19 cellular contexts compared by ENCODE assay signal in the genomic region with DNA sequence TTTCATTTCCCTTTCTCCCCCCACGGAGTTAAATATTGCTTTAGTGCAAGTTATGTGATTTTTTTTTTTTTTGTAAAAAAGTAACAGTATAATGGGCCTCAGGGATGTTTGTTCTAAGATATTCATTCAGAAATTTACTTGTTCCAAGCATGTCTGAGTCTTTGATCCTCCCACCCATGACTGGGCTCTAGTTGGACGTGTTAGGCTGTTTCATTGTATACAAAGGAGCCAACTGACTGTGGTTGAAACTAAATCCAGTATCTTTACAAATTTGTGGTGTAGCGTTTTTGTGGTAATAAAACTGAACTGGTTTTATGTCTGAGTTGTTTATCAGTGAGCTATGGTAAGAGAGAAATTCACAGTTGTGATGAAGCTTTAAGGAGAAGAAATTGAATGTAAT.
A peak's percentile ranks its signal among the peaks of the same experiment; 100 is the strongest.
DNase-seq lines count a peak whose midpoint lies in the region; ATAC-seq and TF ChIP-seq lines count a peak whose summit lies in the region.
"Had no signal": no experiment of that assay in that cellular context is flagged by ENCODE, and none has a peak within 500 bp of the region (broad histone marks: within the 10 kb centered on the region; RNA-seq: fewer than 3 reads in every experiment).

No MANE protein-coding gene starts in this region.

- no peaks in the 10 kb centered on the region for H3K9me3 ChIP-seq in GM23248 (ENCODE audit: low read depth)
- no peaks in the 10 kb centered on the region for H3K9me3 ChIP-seq in tibial nerve
- H3K9me3 ChIP-seq: esophagus squamous epithelium, lower lobe of right lung, pancreas, right lobe of liver, testis had no signal

- WGBS in GM23248 (ENCODE audit: low coverage in 1 of 2, low lambda C conversion rate in 2 of 2, missing lambda C conversion rate in 2 of 2), 2 experiments = 95 to 96% methylated on average over 3 of the region's 3 CpGs
- WGBS in tibial nerve, 2 donors = 51 to 77% methylated on average over 3 of the region's 3 CpGs

- H2AFZ ChIP-seq in GM23248 = no peak overlapping the region

- in situ Hi-C loops in GM23248 (cut with MboI) = no loop called here

- no peak for TF ChIP-seq CTCF in tibial nerve (IDR thresholded peaks at IDR 0.05)

- H4K20me1 ChIP-seq in GM23248 (ENCODE audit: insufficient read depth) = no peaks in the 10 kb centered on the region

- peak overlapping the region; percentile 74 for H3K27ac Mint-ChIP-seq in stimulated activated naive CD8-positive, alpha-beta T cell treated with anti-CD3 and anti-CD28 coated beads, Interleukin-15, Interleukin-2, amounts not matched to agents 100 ng/mL and 50 ng/mL, for 24 hours

- no peak overlapping the region for H3K4me3 Mint-ChIP-seq in stimulated activated naive CD8-positive, alpha-beta T cell treated with anti-CD3 and anti-CD28 coated beads, Interleukin-15, Interleukin-2, amounts not matched to agents 100 ng/mL and 50 ng/mL, for 24 hours

- H3K4me2 ChIP-seq in GM23248 (ENCODE audit: unreplicated experiment) = no peak overlapping the region

- no peak for TF ChIP-seq POLR2A in tibial nerve (IDR thresholded peaks at IDR 0.05)

- no peaks in the 10 kb centered on the region for H3K9me2 ChIP-seq in GM23248 (ENCODE audit: insufficient read depth)

- no peak overlapping the region for H3K9ac ChIP-seq in GM23248

- H3K27ac ChIP-seq in GM23248 (no peak overlapping the region), tibial nerve (no peak overlapping the region)
- H3K27ac ChIP-seq: esophagus squamous epithelium, lower lobe of right lung, pancreas, right lobe of liver, testis had no signal

- H3K4me1 Mint-ChIP-seq in stimulated activated naive CD8-positive, alpha-beta T cell treated with anti-CD3 and anti-CD28 coated beads, Interleukin-15, Interleukin-2, amounts not matched to agents 100 ng/mL and 50 ng/mL, for 24 hours (ENCODE audit: low read depth) = peaks cover 17% of the 10 kb centered on the region

- peaks cover 14% of the 10 kb centered on the region; the same call in 1 of the 2 replicates for H3F3A ChIP-seq in GM23248 (ENCODE audit: insufficient read depth)

- no peaks in the 10 kb centered on the region for H3K27me3 Mint-ChIP-seq in stimulated activated naive CD8-positive, alpha-beta T cell treated with anti-CD3 and anti-CD28 coated beads, Interleukin-15, Interleukin-2, amounts not matched to agents 100 ng/mL and 50 ng/mL, for 24 hours

- H3K36me3 Mint-ChIP-seq in stimulated activated naive CD8-positive, alpha-beta T cell treated with anti-CD3 and anti-CD28 coated beads, Interleukin-15, Interleukin-2, amounts not matched to agents 100 ng/mL and 50 ng/mL, for 24 hours (ENCODE audit: low read depth) = peaks cover 40% of the 10 kb centered on the region

- H3K4me1 ChIP-seq in GM23248 (ENCODE audit: insufficient read depth) = peaks cover 12% of the 10 kb centered on the region
- no peaks in the 10 kb centered on the region for H3K4me1 ChIP-seq in tibial nerve
- H3K4me1 ChIP-seq: esophagus squamous epithelium, lower lobe of right lung, pancreas, right lobe of liver, testis had no signal

- H3K79me2 ChIP-seq in GM23248 (ENCODE audit: insufficient read depth) = no peaks in the 10 kb centered on the region

- peak; percentile 59 for ATAC-seq in esophagus mucosa
- ATAC-seq: lower lobe of right lung, pancreas, right lobe of liver had no signal

- H3K4me3 ChIP-seq in GM23248 = no peak overlapping the region
- no peak overlapping the region for H3K4me3 ChIP-seq in tibial nerve
- H3K4me3 ChIP-seq: esophagus squamous epithelium, lower lobe of right lung, pancreas, right lobe of liver, testis had no signal

- no peaks in the 10 kb centered on the region for H3K27me3 ChIP-seq in GM23248 (replicated peaks; ENCODE audit: insufficient read depth)
- H3K27me3 ChIP-seq in tibial nerve = peaks cover 0 to 8% of the 10 kb centered on the region in 2 donors
- H3K27me3 ChIP-seq: esophagus squamous epithelium, right lobe of liver, testis had no signal

- H3K36me3 ChIP-seq in GM23248 (ENCODE audit: low read depth) (no peaks in the 10 kb centered on the region), tibial nerve (peaks cover 0 to 13% (median 0%) of the 10 kb centered on the region in 3 donors)
- H3K36me3 ChIP-seq: pancreas, right lobe of liver had no signal

- TF ChIP-seq EP300 in tibial nerve (IDR thresholded peaks at IDR 0.05) = no peak

- peak; percentile 35 for DNase-seq in stimulated activated CD4-positive, alpha-beta T cell treated with anti-CD3 and anti-CD28 coated beads, Interleukin-1b, Interleukin-23, amount 100 ng/mL, for 48 hours
- no peak for DNase-seq in stimulated activated CD4-positive, alpha-beta T cell treated with anti-CD3 and anti-CD28 coated beads, Interleukin-2, amount 100 ng/mL, for 24 hours
- peak; percentile 12 for DNase-seq in activated naive CD4-positive, alpha-beta T cell treated with anti-CD3 and anti-CD28 coated beads, Interleukin-2, amount 50 U/mL, for 16 hours
- DNase-seq in GM23248 (no peak), nucleus accumbens (lab: John Stamatoyannopoulos, UW) (no peak), tibial nerve (ENCODE audit: low spot score in 2 of 2) (no peak)
- DNase-seq: AML-193; Calu3; central memory CD4-positive, alpha-beta T cell; esophagus squamous epithelium; IMR-90; lower lobe of right lung; NCI-H2081; NCI-H510A; pancreas; right lobe of liver; testis had no signal

- no peaks in the 10 kb centered on the region for H3K9me3 Mint-ChIP-seq in stimulated activated naive CD8-positive, alpha-beta T cell treated with anti-CD3 and anti-CD28 coated beads, Interleukin-15, Interleukin-2, amounts not matched to agents 100 ng/mL and 50 ng/mL, for 24 hours

Comparison
In these comparisons a context has a peak if more than half of its experiments do, and no peak if none do; other contexts are left out.
1. DNase-seq: peak in stimulated activated CD4-positive, alpha-beta T cell treated with anti-CD3 and anti-CD28 coated beads, Interleukin-1b, Interleukin-23, amount 100 ng/mL, for 48 hours (single experiment) and activated naive CD4-positive, alpha-beta T cell treated with anti-CD3 and anti-CD28 coated beads, Interleukin-2, amount 50 U/mL, for 16 hours (single experiment); none in stimulated activated CD4-positive, alpha-beta T cell treated with anti-CD3 and anti-CD28 coated beads, Interleukin-2, amount 100 ng/mL, for 24 hours (0 of 2), GM23248 (single experiment), nucleus accumbens (0 of 56) and tibial nerve (0 of 2).